24 cellular contexts compared by ENCODE assay signal in the genomic region with DNA sequence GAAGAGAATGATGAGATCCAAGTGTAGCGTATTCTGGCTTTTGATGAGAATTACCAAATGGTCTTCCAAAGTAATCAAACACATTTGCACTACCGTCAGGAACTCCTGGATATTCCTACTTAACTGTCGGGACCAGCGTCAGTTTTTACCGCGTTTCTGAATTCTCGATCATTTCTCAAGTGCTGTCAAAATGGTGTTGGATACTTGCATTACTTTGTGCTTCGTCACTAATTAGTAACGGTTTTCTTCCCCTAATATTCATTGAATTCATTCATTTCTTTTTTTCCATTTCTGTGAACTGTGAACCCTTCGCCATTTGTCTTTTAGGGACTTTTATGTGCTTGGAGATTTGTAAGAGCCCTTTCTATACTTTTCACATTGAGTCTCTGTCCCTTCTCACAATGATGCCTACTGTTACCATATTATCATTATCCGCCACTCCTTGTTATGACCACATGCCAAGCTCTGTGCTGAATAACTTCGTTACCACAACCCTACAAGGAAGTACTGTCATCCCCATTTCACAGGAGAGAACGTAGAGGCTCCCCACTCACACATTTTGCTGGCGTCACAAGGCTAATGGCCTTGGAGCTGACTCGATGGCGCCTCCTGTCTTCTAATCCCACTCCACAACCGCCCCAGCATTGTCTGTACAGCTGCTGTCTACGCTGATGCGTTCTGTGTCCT.
DNase-seq lines count a peak whose midpoint lies in the region; TF ChIP-seq lines count a peak whose summit lies in the region.
"Had no signal": no experiment of that assay in that cellular context is flagged by ENCODE, and none has a peak within 500 bp of the region (broad histone marks: within the 10 kb centered on the region; RNA-seq: fewer than 3 reads in every experiment).

No MANE protein-coding gene starts in this region.

- DNase-seq in BE2C (no peak), NB4 (ENCODE audit: low read depth) (no peak), caudate nucleus (lab: John Stamatoyannopoulos, UW) (no peak), DMS79 treated with DMSO at 0.1 percent for 48 hours (lab: John Stamatoyannopoulos, UW) (no peak), NCI-H526 treated with DMSO at 0.1 percent for 48 hours (lab: John Stamatoyannopoulos, UW) (no peak), NCI-H2107 treated with DMSO at 0.1 percent for 48 hours (lab: John Stamatoyannopoulos, UW; ENCODE audit: unreplicated experiment) (no peak)
- no peak for DNase-seq in stimulated activated CD4-positive, alpha-beta T cell treated with anti-CD3 and anti-CD28 coated beads, Interleukin-2, amount 100 ng/mL, for 48 hours
- DNase-seq: activated CD8-positive, alpha-beta T cell treated with anti-CD3 and anti-CD28 coated beads, Interleukin-2, amount 10 ng/mL, durations not matched to agents 7 days and 5 days; activated naive CD4-positive, alpha-beta T cell treated with anti-CD3 and anti-CD28 coated beads for 36 hours; activated T-cell treated with anti-CD3 and anti-CD28 coated beads, Interleukin-2, amount 50 U/mL, for 48 hours; aorta; CD4-positive, alpha-beta T cell; DMS153; GF-D8; GM23248; hippocampal formation; NCI-H187; NK-92 treated with Interleukin-12 subunit alpha and Interleukin-12 subunit beta, amount 100 ng/mL, for 24 hours; pancreas; RPMI8226; stimulated activated naive B cell treated with anti-CD40 and anti-IgM and Interleukin-4, amounts not matched to agents 10 μg/mL and 1 μg/mL and 100 μg/mL, for 72 hours; thyroid gland had no signal

- no peaks in the 10 kb centered on the region for H3K36me3 ChIP-seq in BE2C
- H3K36me3 ChIP-seq: pancreas, thyroid gland had no signal

- no peak for TF ChIP-seq POLR2A in NB4 (IDR thresholded peaks at IDR 0.05; ENCODE audit: extremely low read depth, insufficient read length)

- H3K4me3 ChIP-seq in BE2C (ENCODE audit: low read depth, low read length) (no peak overlapping the region), NB4 (ENCODE audit: low read depth, low read length) (no peak overlapping the region)
- H3K4me3 ChIP-seq: coronary artery, GM23248, pancreas, thyroid gland had no signal

- peak overlapping the region; percentile 82 for H3K27ac ChIP-seq in caudate nucleus (ENCODE audit: low read depth, low read length)
- H3K27ac ChIP-seq: GM23248, pancreas had no signal

- no peak overlapping the region for H3K4me3 Mint-ChIP-seq in nephron
- H3K4me3 Mint-ChIP-seq: activated CD8-positive, alpha-beta T cell treated with anti-CD3 and anti-CD28 coated beads, Interleukin-2, amount 10 ng/mL, durations not matched to agents 7 days and 5 days; activated naive CD4-positive, alpha-beta T cell treated with anti-CD3 and anti-CD28 coated beads for 36 hours; CD4-positive, alpha-beta T cell; stimulated activated naive B cell treated with anti-CD40 and anti-IgM and Interleukin-4, amounts not matched to agents 10 μg/mL and 1 μg/mL and 100 μg/mL, for 72 hours had no signal

- peak overlapping the region in 2 of 3 experiments; percentile 1 to 16 for H3K27ac Mint-ChIP-seq in nephron
- H3K27ac Mint-ChIP-seq: activated CD8-positive, alpha-beta T cell treated with anti-CD3 and anti-CD28 coated beads, Interleukin-2, amount 10 ng/mL, durations not matched to agents 7 days and 5 days; activated naive CD4-positive, alpha-beta T cell treated with anti-CD3 and anti-CD28 coated beads for 36 hours; CD4-positive, alpha-beta T cell; stimulated activated naive B cell treated with anti-CD40 and anti-IgM and Interleukin-4, amounts not matched to agents 10 μg/mL and 1 μg/mL and 100 μg/mL, for 72 hours had no signal

- no peaks in the 10 kb centered on the region for H3K36me3 Mint-ChIP-seq in nephron (ENCODE audit: low read depth)
- H3K36me3 Mint-ChIP-seq: stimulated activated naive B cell treated with anti-CD40 and anti-IgM and Interleukin-4, amounts not matched to agents 10 μg/mL and 1 μg/mL and 100 μg/mL, for 72 hours had no signal

- no peaks in the 10 kb centered on the region for H3K9me3 ChIP-seq in BE2C
- H3K9me3 ChIP-seq: pancreas, thyroid gland had no signal

- peaks cover 69% of the 10 kb centered on the region for H3K4me1 Mint-ChIP-seq in nephron

- H3K4me1 ChIP-seq in BE2C: no peaks in the 10 kb centered on the region
- H3K4me1 ChIP-seq: pancreas had no signal

- H3K27me3 Mint-ChIP-seq in nephron (ENCODE audit: low read depth): peaks cover 12% of the 10 kb centered on the region

- H3K9me3 Mint-ChIP-seq in nephron: no peaks in the 10 kb centered on the region
- H3K9me3 Mint-ChIP-seq: activated naive CD4-positive, alpha-beta T cell treated with anti-CD3 and anti-CD28 coated beads for 36 hours; CD4-positive, alpha-beta T cell; stimulated activated naive B cell treated with anti-CD40 and anti-IgM and Interleukin-4, amounts not matched to agents 10 μg/mL and 1 μg/mL and 100 μg/mL, for 72 hours had no signal

- H3K27me3 ChIP-seq in BE2C: no peaks in the 10 kb centered on the region
- H3K27me3 ChIP-seq: pancreas, thyroid gland had no signal

- TF ChIP-seq CTCF in BE2C (IDR thresholded peaks at IDR 0.05; ENCODE audit: low read depth, low read length): peak; percentile 10; the same call in 1 of the 2 replicates
- TF ChIP-seq CTCF in NB4 (IDR thresholded peaks at IDR 0.05; ENCODE audit: low read depth, low read length): peak; percentile 7
- TF ChIP-seq CTCF in nephron (IDR thresholded peaks at IDR 0.05; ENCODE audit: unreplicated experiment in 3 of 3): no peak

Comparison
In these comparisons a context has a peak if more than half of its experiments do, and no peak if none do; other contexts are left out.
1. CTCF ChIP-seq: peak in BE2C (single experiment) and NB4 (single experiment); none in nephron (0 of 3).